In the genomic region with DNA sequence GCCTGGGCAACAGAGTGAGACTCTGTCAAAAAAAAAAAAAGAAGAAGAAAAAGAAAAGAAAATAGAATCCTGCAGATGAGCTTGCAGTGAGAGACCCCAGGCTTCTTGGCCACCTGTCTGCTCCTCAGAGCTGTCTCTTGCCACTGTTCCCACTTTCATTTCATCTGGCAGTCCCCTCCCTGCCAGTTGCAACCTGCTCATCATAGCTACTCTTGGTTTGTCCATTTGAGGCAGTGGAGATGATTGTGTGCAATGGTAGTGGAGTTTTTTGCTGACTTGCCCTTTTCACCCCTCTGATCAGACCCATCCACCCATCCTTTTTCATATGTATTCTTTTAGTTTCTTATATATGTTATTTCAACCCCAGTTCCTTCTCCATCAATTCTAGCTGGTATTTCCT, we compare ENCODE assay signal across 17 cellular contexts. TPM values are rescaled to one million over a fixed set of nuclear protein-coding genes. Genes with fewer than 3 reads are reported as not detected.
DNase-seq lines count a peak whose midpoint lies in the region; ATAC-seq, FAIRE-seq and TF ChIP-seq lines count a peak whose summit lies in the region.
"Had no signal": no experiment of that assay in that cellular context is flagged by ENCODE, and none has a peak within 500 bp of the region (broad histone marks: within the 10 kb centered on the region; RNA-seq: fewer than 3 reads in every experiment).

No MANE protein-coding gene starts in this region.

- H3K4me3 ChIP-seq in A549: no peak overlapping the region
- no peak overlapping the region for H3K4me3 ChIP-seq in heart left ventricle
- H3K4me3 ChIP-seq in ascending aorta: no peak overlapping the region
- H3K4me3 ChIP-seq: dorsolateral prefrontal cortex, lung had no signal

- ATAC-seq in A549 (no peak), GM19035 (IDR thresholded peaks at IDR 0.05; ENCODE audit: unreplicated experiment) (peak; percentile 56), HG02610 (IDR thresholded peaks at IDR 0.05; ENCODE audit: unreplicated experiment) (peak; percentile 39), HG03520 (IDR thresholded peaks at IDR 0.05; ENCODE audit: unreplicated experiment) (peak; percentile 42), heart left ventricle (no peak)

- no peak for DNase-seq in A549 (ENCODE audit: low read depth in 1 of 2, low spot score in 1 of 2)
- no peak for DNase-seq in HEK293T (ENCODE audit: extremely low spot score)
- no peak for DNase-seq in heart left ventricle
- no peak for DNase-seq in NCI-H187 (lab: John Stamatoyannopoulos, UW)
- DNase-seq in ascending aorta (ENCODE audit: low spot score in 2 of 2): no peak
- DNase-seq: activated CD4-positive, alpha-beta T cell treated with anti-CD3 and anti-CD28 coated beads, Interleukin-2, amount 50 U/mL, for 1 hour; activated naive CD8-positive, alpha-beta T cell treated with anti-CD3 and anti-CD28 coated beads for 36 hours; dorsolateral prefrontal cortex; EL; H7; KG1; NCI-H524 treated with DMSO at 0.1 percent for 48 hours had no signal

- POLR2A ChIA-PET in A549 (lab: Yijun Ruan, JAX) (no interaction called here), HEK293T (lab: Yijun Ruan, JAX) (no interaction called here)

- CTCF ChIA-PET in A549 (lab: Yijun Ruan, JAX): interaction anchor here (0.8 to 1.2 kb wide), 2 partner anchors 9 to 15 kb away, joined by 3 read pairs; no protein-coding TSS in a partner anchor
- CTCF ChIA-PET in HEK293T (lab: Yijun Ruan, JAX): interaction anchor here (0.7 to 1.4 kb wide), 4 partner anchors 15 to 932 kb away, joined by 3 to 6 read pairs (median 4); no protein-coding TSS in a partner anchor

- H3K27me3 ChIP-seq in heart left ventricle (no peaks in the 10 kb centered on the region), ascending aorta (no peaks in the 10 kb centered on the region)
- H3K27me3 ChIP-seq: dorsolateral prefrontal cortex had no signal

- H3K4me1 ChIP-seq in A549 (peaks cover 69% of the 10 kb centered on the region), heart left ventricle (peaks cover 3 to 61% (median 41%) of the 10 kb centered on the region in 12 donors), ascending aorta (peaks cover 6 to 14% of the 10 kb centered on the region in 2 donors)

- H3K36me3 ChIP-seq in heart left ventricle (no peaks in the 10 kb centered on the region), ascending aorta (no peaks in the 10 kb centered on the region)

- no peak for TF ChIP-seq CTCF in A549 (IDR thresholded peaks at IDR 0.05)
- no peak for TF ChIP-seq CTCF in heart left ventricle (IDR thresholded peaks at IDR 0.05)
- no peak for TF ChIP-seq CTCF in ascending aorta (IDR thresholded peaks at IDR 0.05)

- TF ChIP-seq POLR2A in A549 (IDR thresholded peaks at IDR 0.05; ENCODE audit: low read length): no peak
- TF ChIP-seq POLR2A in heart left ventricle (IDR thresholded peaks at IDR 0.05): no peak

- H3K4me2 ChIP-seq in A549: no peak overlapping the region

- no peak for TF ChIP-seq EP300 in A549 (IDR thresholded peaks at IDR 0.05)

- TF ChIP-seq RAD21 in A549 (conservative IDR thresholded peaks at IDR 0.05 in 1 of 2, IDR thresholded peaks at IDR 0.05 in 1 of 2): no peak

- H3K9me3 ChIP-seq in A549: no peaks in the 10 kb centered on the region
- H3K9me3 ChIP-seq in heart left ventricle: peaks cover 0 to 5% (median 0%) of the 10 kb centered on the region in 12 donors
- H3K9me3 ChIP-seq in ascending aorta: no peaks in the 10 kb centered on the region

- H3K27ac ChIP-seq in A549 (peak overlapping the region in 1 of 2 experiments; percentile 29; a peak in 2 of 6 replicates), heart left ventricle (no peak overlapping the region), ascending aorta (no peak overlapping the region)
- H3K27ac ChIP-seq: dorsolateral prefrontal cortex had no signal

- FAIRE-seq in A549 (lab: Jason Lieb, UNC): no peak
- FAIRE-seq: A204.1 had no signal

- intact Hi-C loops in heart left ventricle (cut with DNase I) (no loop called here), ascending aorta (cut with DNase I) (loop anchor here (10.0 kb wide), 1 partner anchor 238 kb away; the partner anchor contains the start of gene MARCHF6)

TF ChIP-seq in A549, 52 proteins besides CTCF, POLR2A, EP300 and RAD21:
- TF ChIP-seq MAFK (IDR thresholded peaks at IDR 0.05; ENCODE audit: partially characterized antibody): peak; percentile 95
- no peak for TF ChIP-seq KDM1A (IDR thresholded peaks at IDR 0.05; ENCODE audit: low read depth)

TF ChIP-seq in HEK293T, 16 proteins besides CTCF, POLR2A, EP300 and RAD21:
- no peak for TF ChIP-seq ELF4 (IDR thresholded peaks at IDR 0.05)
- no peak for TF ChIP-seq FOXA1 (IDR thresholded peaks at IDR 0.05)
- TF ChIP-seq SUZ12 (IDR thresholded peaks at IDR 0.05): no peak
- no peak for TF ChIP-seq HDGF (IDR thresholded peaks at IDR 0.05; ENCODE audit: borderline replicate concordance)
- TF ChIP-seq BHLHE40 (IDR thresholded peaks at IDR 0.05; ENCODE audit: borderline replicate concordance): no peak
- no peak for TF ChIP-seq CTBP1 (IDR thresholded peaks at IDR 0.05; ENCODE audit: borderline replicate concordance)
- TF ChIP-seq L3MBTL2 (conservative IDR thresholded peaks at IDR 0.05): no peak
- no peak for TF ChIP-seq FOXM1 (IDR thresholded peaks at IDR 0.05; ENCODE audit: borderline replicate concordance)
- TF ChIP-seq FOXK2 (IDR thresholded peaks at IDR 0.05): no peak
- TF ChIP-seq ZNF384 (IDR thresholded peaks at IDR 0.05): no peak
- TF ChIP-seq SP1 (IDR thresholded peaks at IDR 0.05): no peak
- TF ChIP-seq ARNT (IDR thresholded peaks at IDR 0.05): no peak
- no peak for TF ChIP-seq LEF1 (IDR thresholded peaks at IDR 0.05; ENCODE audit: borderline replicate concordance)
- TF ChIP-seq NFRKB (IDR thresholded peaks at IDR 0.05): no peak
- no peak for TF ChIP-seq TARDBP (IDR thresholded peaks at IDR 0.05)
- TF ChIP-seq, protein P1, sequence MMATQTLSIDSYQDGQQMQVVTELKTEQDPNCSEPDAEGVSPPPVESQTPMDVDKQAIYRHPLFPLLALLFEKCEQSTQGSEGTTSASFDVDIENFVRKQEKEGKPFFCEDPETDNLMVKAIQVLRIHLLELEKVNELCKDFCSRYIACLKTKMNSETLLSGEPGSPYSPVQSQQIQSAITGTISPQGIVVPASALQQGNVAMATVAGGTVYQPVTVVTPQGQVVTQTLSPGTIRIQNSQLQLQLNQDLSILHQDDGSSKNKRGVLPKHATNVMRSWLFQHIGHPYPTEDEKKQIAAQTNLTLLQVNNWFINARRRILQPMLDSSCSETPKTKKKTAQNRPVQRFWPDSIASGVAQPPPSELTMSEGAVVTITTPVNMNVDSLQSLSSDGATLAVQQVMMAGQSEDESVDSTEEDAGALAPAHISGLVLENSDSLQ (IDR thresholded peaks at IDR 0.05): no peak

RNA-seq across cellular contexts. Expression of gene ANKRD33B, which starts 28.7 kb away (rescaled TPM):
- 6.9 and 8.2 TPM in 2 replicates for polyA plus RNA-seq in A549 (2011; rRNA removed)
- polyA plus RNA-seq in A549 (2012; cell fraction: cytosol; rRNA removed): 7.3 and 11.1 TPM in 2 replicates
- 24.2 and 33.7 TPM in 2 replicates for polyA plus RNA-seq in A549 (2012; cell fraction: nucleus; rRNA removed)
- polyA plus RNA-seq in A549 (2017; fragmentation: RNase III; extraction: RNeasy Plus Mini Kit Qiagen cat#74134 plus additional on column Dnase treatment): 4.0 to 7.1 TPM (median 4.4 TPM) in 3 replicates
- 24.1 and 27.2 TPM in 2 replicates for polyA minus RNA-seq in A549 (2011; rRNA and poly(A)+ RNA removed)
- total RNA-seq in heart left ventricle: 10 to 100 TPM in 3 of 9 donors, 1 to 10 TPM in 6; 1.7 to 33.8 (median 5.2) TPM
- polyA plus RNA-seq in heart left ventricle: 1 to 10 TPM in 1 of 2 donors, under 1 TPM in 1; 0.98 to 1.2 TPM
- 7.2 TPM for total RNA-seq in ascending aorta

Comparison
In these comparisons a context has a peak if more than half of its experiments do, and no peak if none do; other contexts are left out.
1. ATAC-seq: peak in GM19035 (single experiment), HG02610 (single experiment) and HG03520 (single experiment); none in A549 (0 of 2) and heart left ventricle (0 of 4).